ENCODE assay signal across 1 cellular context in the genomic region with DNA sequence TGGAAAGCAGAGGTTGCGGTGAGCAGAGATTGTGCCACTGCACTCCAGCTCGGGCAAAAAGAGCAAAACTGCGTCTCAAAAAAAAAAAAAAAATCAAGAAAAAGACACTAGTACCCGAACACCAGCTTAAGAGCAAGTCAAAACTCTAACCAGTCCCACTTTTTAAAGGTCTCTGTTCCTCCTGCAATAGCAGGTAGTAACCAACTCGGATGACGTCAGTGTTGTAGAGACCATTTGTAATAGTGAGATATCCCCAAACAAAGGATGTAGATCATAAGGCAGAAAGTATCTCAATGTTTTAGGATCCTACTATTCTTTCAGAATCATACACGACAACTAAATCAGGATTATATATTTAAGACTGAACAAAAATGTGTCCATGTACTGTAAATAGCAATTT.
TF ChIP-seq lines count a peak whose summit lies in the region.

No MANE protein-coding gene starts in this region.

TF ChIP-seq in HEK293, 187 proteins besides CTCF, POLR2A, EP300 and RAD21 (continued from another document):
- TF ChIP-seq KLF10 (tag by site-specific recombination; IDR thresholded peaks at IDR 0.05) (no peak), ZNF549 (tag by site-specific recombination; IDR thresholded peaks at IDR 0.05) (no peak), ZNF155 (tag by site-specific recombination; IDR thresholded peaks at IDR 0.05) (no peak), ZNF677 (tag by site-specific recombination; IDR thresholded peaks at IDR 0.05) (no peak), SP7 (tag by site-specific recombination; IDR thresholded peaks at IDR 0.05) (no peak), ZNF544 (tag by site-specific recombination; IDR thresholded peaks at IDR 0.05) (no peak), PRDM1 (tag by site-specific recombination; IDR thresholded peaks at IDR 0.05) (no peak), ZBTB21 (tag by site-specific recombination; IDR thresholded peaks at IDR 0.05) (peak; percentile 69; the same call in 1 of the 2 replicates), ZNF521 (tag by site-specific recombination; IDR thresholded peaks at IDR 0.05) (no peak), HOXA7 (CRISPR knock-in tag; IDR thresholded peaks at IDR 0.05; ENCODE audit: borderline replicate concordance) (no peak), ZNF391 (tag by site-specific recombination; IDR thresholded peaks at IDR 0.05; ENCODE audit: borderline replicate concordance, low read depth) (no peak), ZNF529 (tag by site-specific recombination; IDR thresholded peaks at IDR 0.05; ENCODE audit: insufficient replicate concordance) (no peak), ZSCAN16 (tag by site-specific recombination; IDR thresholded peaks at IDR 0.05) (no peak), ZNF239 (tag by site-specific recombination; IDR thresholded peaks at IDR 0.05) (no peak), ZNF629 (tag by site-specific recombination; IDR thresholded peaks at IDR 0.05) (peak; percentile 89), MZF1 (tag by site-specific recombination; IDR thresholded peaks at IDR 0.05; ENCODE audit: borderline replicate concordance) (no peak), ZFHX2 (tag by site-specific recombination; conservative IDR thresholded peaks at IDR 0.05) (no peak)
- TF ChIP-seq, protein P1, sequence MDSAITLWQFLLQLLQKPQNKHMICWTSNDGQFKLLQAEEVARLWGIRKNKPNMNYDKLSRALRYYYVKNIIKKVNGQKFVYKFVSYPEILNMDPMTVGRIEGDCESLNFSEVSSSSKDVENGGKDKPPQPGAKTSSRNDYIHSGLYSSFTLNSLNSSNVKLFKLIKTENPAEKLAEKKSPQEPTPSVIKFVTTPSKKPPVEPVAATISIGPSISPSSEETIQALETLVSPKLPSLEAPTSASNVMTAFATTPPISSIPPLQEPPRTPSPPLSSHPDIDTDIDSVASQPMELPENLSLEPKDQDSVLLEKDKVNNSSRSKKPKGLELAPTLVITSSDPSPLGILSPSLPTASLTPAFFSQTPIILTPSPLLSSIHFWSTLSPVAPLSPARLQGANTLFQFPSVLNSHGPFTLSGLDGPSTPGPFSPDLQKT (IDR thresholded peaks at IDR 0.05; ENCODE audit: borderline replicate concordance, low read depth, low read length), result no peak
- TF ChIP-seq, protein P2, sequence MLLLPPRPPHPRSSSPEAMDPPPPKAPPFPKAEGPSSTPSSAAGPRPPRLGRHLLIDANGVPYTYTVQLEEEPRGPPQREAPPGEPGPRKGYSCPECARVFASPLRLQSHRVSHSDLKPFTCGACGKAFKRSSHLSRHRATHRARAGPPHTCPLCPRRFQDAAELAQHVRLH (tag by site-specific recombination; IDR thresholded peaks at IDR 0.05), result no peak
- TF ChIP-seq, protein P3, sequence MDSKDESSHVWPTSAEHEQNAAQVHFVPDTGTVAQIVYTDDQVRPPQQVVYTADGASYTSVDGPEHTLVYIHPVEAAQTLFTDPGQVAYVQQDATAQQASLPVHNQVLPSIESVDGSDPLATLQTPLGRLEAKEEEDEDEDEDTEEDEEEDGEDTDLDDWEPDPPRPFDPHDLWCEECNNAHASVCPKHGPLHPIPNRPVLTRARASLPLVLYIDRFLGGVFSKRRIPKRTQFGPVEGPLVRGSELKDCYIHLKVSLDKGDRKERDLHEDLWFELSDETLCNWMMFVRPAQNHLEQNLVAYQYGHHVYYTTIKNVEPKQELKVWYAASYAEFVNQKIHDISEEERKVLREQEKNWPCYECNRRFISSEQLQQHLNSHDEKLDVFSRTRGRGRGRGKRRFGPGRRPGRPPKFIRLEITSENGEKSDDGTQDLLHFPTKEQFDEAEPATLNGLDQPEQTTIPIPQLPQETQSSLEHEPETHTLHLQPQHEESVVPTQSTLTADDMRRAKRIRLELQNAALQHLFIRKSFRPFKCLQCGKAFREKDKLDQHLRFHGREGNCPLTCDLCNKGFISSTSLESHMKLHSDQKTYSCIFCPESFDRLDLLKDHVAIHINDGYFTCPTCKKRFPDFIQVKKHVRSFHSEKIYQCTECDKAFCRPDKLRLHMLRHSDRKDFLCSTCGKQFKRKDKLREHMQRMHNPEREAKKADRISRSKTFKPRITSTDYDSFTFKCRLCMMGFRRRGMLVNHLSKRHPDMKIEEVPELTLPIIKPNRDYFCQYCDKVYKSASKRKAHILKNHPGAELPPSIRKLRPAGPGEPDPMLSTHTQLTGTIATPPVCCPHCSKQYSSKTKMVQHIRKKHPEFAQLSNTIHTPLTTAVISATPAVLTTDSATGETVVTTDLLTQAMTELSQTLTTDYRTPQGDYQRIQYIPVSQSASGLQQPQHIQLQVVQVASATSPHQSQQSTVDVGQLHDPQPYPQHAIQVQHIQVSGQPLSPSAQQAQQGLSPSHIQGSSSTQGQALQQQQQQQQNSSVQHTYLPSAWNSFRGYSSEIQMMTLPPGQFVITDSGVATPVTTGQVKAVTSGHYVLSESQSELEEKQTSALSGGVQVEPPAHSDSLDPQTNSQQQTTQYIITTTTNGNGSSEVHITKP (tag by site-specific recombination; IDR thresholded peaks at IDR 0.05), result peak; percentile 39; the same call in 1 of the 2 replicates
- TF ChIP-seq, protein P4, sequence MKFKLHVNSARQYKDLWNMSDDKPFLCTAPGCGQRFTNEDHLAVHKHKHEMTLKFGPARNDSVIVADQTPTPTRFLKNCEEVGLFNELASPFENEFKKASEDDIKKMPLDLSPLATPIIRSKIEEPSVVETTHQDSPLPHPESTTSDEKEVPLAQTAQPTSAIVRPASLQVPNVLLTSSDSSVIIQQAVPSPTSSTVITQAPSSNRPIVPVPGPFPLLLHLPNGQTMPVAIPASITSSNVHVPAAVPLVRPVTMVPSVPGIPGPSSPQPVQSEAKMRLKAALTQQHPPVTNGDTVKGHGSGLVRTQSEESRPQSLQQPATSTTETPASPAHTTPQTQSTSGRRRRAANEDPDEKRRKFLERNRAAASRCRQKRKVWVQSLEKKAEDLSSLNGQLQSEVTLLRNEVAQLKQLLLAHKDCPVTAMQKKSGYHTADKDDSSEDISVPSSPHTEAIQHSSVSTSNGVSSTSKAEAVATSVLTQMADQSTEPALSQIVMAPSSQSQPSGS (tag by site-specific recombination; IDR thresholded peaks at IDR 0.05; ENCODE audit: low read depth), result peak; percentile 99
